In the genomic region with DNA sequence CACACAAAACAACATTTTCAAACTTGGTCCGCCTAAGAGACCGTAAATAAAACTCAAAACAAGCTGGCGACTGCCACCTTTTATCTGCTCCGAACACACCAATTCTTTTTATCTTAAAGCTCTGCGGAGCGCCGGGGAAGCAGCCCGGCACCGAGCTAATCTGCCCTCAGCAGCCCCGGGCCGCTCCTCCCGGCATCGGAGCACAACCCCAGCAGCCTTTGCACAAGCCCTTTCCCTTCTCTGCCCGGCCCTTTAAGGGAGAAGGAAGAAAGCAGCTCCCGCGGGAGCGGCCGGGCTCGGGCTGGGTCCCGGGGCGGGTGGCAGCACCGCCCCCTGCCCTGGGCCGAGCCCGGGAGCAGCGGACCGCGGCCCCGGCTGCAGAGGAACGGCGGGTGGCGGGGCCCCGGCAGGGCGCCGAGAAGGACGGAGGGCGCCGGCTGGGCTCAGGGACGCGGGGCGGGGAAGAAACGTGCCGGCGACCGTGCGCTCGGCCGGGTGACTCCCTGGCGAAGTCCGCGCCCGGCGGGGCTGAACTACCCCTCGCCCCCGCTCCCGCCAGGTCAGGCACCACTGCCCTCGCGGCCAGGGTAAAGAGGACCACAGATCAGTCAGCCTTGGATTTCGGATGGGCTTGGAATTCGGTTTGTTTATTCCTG, we compare ENCODE assay signal across 7 cellular contexts.
A peak's percentile ranks its signal among the peaks of the same experiment; 100 is the strongest.
DNase-seq lines count a peak whose midpoint lies in the region; ATAC-seq and TF ChIP-seq lines count a peak whose summit lies in the region.

No MANE protein-coding gene starts in this region.

- H3K4me2 ChIP-seq in KMS-11 = peak overlapping the region; percentile 91

- peak; percentile 13 to 68 for TF ChIP-seq POLR2A in adrenal gland (IDR thresholded peaks at IDR 0.05)

- no peak overlapping the region for H3K27ac ChIP-seq in KMS-11
- H3K27ac ChIP-seq in adrenal gland = peak overlapping the region; percentile 52 to 93 (median 76)
- peak overlapping the region; percentile 38 for H3K27ac ChIP-seq in rectal smooth muscle tissue (ENCODE audit: low read depth, low read length)

- H3K9ac ChIP-seq in KMS-11 (no peak overlapping the region), rectal smooth muscle tissue (ENCODE audit: low read length) (peak overlapping the region; percentile 41)

- DNase-seq in ELR (ENCODE audit: low read depth) (peak; percentile 37), adrenal gland (peak; percentile 46 to 71 (median 60)), left ventricle myocardium superior (peak; percentile 80)

- H3K36me3 ChIP-seq in KMS-11 (ENCODE audit: insufficient read depth) (no peaks in the 10 kb centered on the region), adrenal gland (replicated peaks in 1 of 2) (no peaks in the 10 kb centered on the region), rectal smooth muscle tissue (ENCODE audit: control insufficient read depth, insufficient read depth, low read length) (no peaks in the 10 kb centered on the region)

- 0 to 1% (median 0%) methylated on average over 19 to 59 of the region's 59 CpGs for WGBS in adrenal gland, 4 donors

- H3K4me1 ChIP-seq in KMS-11 (ENCODE audit: low read depth, poor library complexity, severe bottlenecking) (no peaks in the 10 kb centered on the region), adrenal gland (replicated peaks in 1 of 2) (peaks cover 5 to 14% of the 10 kb centered on the region in 2 donors), rectal smooth muscle tissue (ENCODE audit: control insufficient read depth, insufficient read depth, low read length) (no peaks in the 10 kb centered on the region)

- intact Hi-C loops in adrenal gland (cut with DNase I) (loop anchor here (5.0 to 10.0 kb wide), 3 partner anchors 663 to 960 kb away; no protein-coding TSS in a partner anchor), left ventricle myocardium superior (cut with micrococcal nuclease) (loop anchor here (5.0 to 10.0 kb wide), 2 partner anchors 410 to 953 kb away; no protein-coding TSS in a partner anchor)

- H3K79me2 ChIP-seq in KMS-11 (ENCODE audit: insufficient read depth, low read depth) = no peaks in the 10 kb centered on the region

- H3K4me3 ChIP-seq in KMS-11 (IDR thresholded peaks at IDR 0.05; ENCODE audit: insufficient read depth, low read depth, low read length) = no peak overlapping the region
- H3K4me3 ChIP-seq in adrenal gland = peak overlapping the region; percentile 28 to 60 (median 36)
- H3K4me3 ChIP-seq in rectal smooth muscle tissue (ENCODE audit: low read length) = peak overlapping the region; percentile 67

- H3K27me3 ChIP-seq in KMS-11 (ENCODE audit: insufficient read depth, low read depth) (no peaks in the 10 kb centered on the region), adrenal gland (peaks cover 13% of the 10 kb centered on the region), rectal smooth muscle tissue (ENCODE audit: control insufficient read depth, insufficient read depth, low read length) (peaks cover 30% of the 10 kb centered on the region)

- peak overlapping the region; percentile 97 for H2AFZ ChIP-seq in KMS-11 (ENCODE audit: low read depth)

- ATAC-seq in left ventricle myocardium superior (peak; percentile 40), GM21717 (IDR thresholded peaks at IDR 0.05; ENCODE audit: unreplicated experiment) (no peak), GM18870 (IDR thresholded peaks at IDR 0.05; ENCODE audit: unreplicated experiment) (no peak)

- H4K20me1 ChIP-seq in KMS-11 (ENCODE audit: insufficient read depth) = no peaks in the 10 kb centered on the region

- no peak for TF ChIP-seq CTCF in KMS-11 (conservative IDR thresholded peaks at IDR 0.05; ENCODE audit: low read depth, low read length)
- TF ChIP-seq CTCF in adrenal gland (IDR thresholded peaks at IDR 0.05) = no peak

- H3K9me3 ChIP-seq in adrenal gland (replicated peaks in 1 of 3) = no peaks in the 10 kb centered on the region
